In genomic region chr3:10010546-10011465, GRCh38 we compare ENCODE assay signal across 8 cellular contexts. TPM values are rescaled to one million over a fixed set of nuclear protein-coding genes. Genes with fewer than 3 reads are reported as not detected.
DNase-seq lines count a peak whose midpoint lies in the region; ATAC-seq and TF ChIP-seq lines count a peak whose summit lies in the region.

No MANE protein-coding gene starts in this region.

- peak overlapping the region in 5 of 8 donors; percentile 32 to 73 (median 50) for H3K27ac ChIP-seq in spleen

- peaks cover 0 to 8% (median 0%) of the 10 kb centered on the region in 6 donors for H3K36me3 ChIP-seq in spleen

- TF ChIP-seq CTCF in spleen (IDR thresholded peaks at IDR 0.05 in 8 of 11, conservative IDR thresholded peaks at IDR 0.05 in 3 of 11) = peak in 1 of 11 experiments; percentile 8

- no peaks in the 10 kb centered on the region for H3K27me3 ChIP-seq in spleen (replicated peaks in 1 of 7)

- peaks cover 15 to 50% (median 36%) of the 10 kb centered on the region in 6 donors for H3K4me1 ChIP-seq in spleen

- 1 to 36% (median 2%) methylated on average over 2 to 60 of the region's 60 CpGs for WGBS in spleen, 5 donors

- intact Hi-C loops in spleen (cut with DNase I; ENCODE audit: low total_unique reads) = no loop called here

- no peak for TF ChIP-seq POLR2A in spleen (IDR thresholded peaks at IDR 0.05)

- peak; percentile 70 for ATAC-seq in GM18873 (IDR thresholded peaks at IDR 0.05; ENCODE audit: low FRiP score, unreplicated experiment)
- peak; percentile 86 for ATAC-seq in HG03103 (IDR thresholded peaks at IDR 0.05; ENCODE audit: low read depth, unreplicated experiment)

- H3K9me3 ChIP-seq in spleen = no peaks in the 10 kb centered on the region

- DNase-seq in AG08395 (ENCODE audit: low spot score) (peak; percentile 95), NCI-H2227 (lab: John Stamatoyannopoulos, UW; ENCODE audit: unreplicated experiment) (peak; percentile 91), islet precursor cell (peak; percentile 99), spleen (peak; percentile 99)
- peak; percentile 55 to 68 (median 62) for DNase-seq in activated CD4-positive, CD25-positive, alpha-beta regulatory T cell (lab: John Stamatoyannopoulos, UW)
- peak; percentile 59 for DNase-seq in central memory CD4-positive, alpha-beta T cell

- peak overlapping the region; percentile 30 to 72 (median 55) for H3K4me3 ChIP-seq in spleen

RNA-seq across cellular contexts. Expression of gene FANCD2, which starts 15.4 kb away (rescaled TPM):
- 10 to 100 TPM in 6 of 7 donors, 1 to 10 TPM in 1; 9.3 to 19.5 (median 13.6) TPM for total RNA-seq in spleen
- 10 to 100 TPM; 12.5 to 20.2 (median 13.6) TPM for polyA plus RNA-seq in spleen

RNA-seq across cellular contexts. Expression of gene EMC3, which starts 24.2 kb away (rescaled TPM):
- total RNA-seq in spleen = 10 to 100 TPM; 32.8 to 61.4 (median 47.1) TPM
- 10 to 100 TPM; 16.3 to 35.3 (median 18.0) TPM for polyA plus RNA-seq in spleen

RNA-seq across cellular contexts. Expression of gene PRRT3, which starts 58.6 kb away (rescaled TPM):
- total RNA-seq in spleen = 1 to 10 TPM in 6 of 7 donors, under 1 TPM in 1; 0.85 to 2.4 (median 1.9) TPM
- under 1 TPM; 0.65 to 0.99 (median 0.72) TPM for polyA plus RNA-seq in spleen

Comparison
In these comparisons a context has a peak if more than half of its experiments do, and no peak if none do; other contexts are left out.
1. Peak in every context shown above with its lines: DNase-seq, ATAC-seq, H3K4me3 ChIP-seq and H3K27ac ChIP-seq.